Comparison of ENCODE assay signal across 13 cellular contexts in the genomic region with DNA sequence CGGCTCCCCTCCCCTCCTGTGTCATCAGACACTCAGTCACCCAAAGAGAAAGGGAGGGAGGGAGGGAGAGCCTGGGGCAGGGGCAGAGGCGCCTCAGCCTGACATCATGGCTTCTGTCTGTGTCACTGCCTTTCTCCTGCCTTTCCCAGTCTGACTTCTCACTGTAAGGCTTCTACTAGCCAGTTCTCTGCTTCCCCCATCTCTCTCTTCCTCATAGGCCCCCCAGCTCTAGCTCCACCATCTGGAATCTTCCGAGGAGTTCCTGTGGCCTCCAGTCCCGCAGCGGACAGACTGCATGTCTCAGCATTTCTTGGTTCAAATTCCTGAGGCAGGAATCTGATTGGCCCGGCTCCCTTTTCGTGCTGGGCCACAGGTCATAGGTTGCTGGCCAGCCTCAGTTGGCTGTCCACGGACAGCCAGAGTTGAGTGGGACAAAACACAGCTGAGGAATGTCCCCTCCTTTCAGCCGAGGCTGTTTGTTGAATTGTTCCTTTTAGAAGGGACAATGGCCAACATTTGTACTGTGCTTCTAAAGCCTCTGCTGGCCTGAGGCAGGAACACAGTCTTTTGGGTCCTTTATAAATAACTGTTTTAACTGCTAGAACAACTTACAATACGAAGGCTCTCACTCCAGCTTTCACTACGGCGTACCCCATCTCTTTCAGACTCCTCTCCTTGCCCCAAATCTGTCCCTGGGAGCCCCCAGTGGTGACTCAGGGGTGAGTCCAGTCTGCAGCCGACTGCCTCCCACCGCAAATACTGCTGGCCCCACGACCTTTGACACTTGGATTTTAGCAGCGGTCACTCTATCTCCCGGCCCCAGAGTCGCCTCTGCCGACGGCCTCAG. TPM values are rescaled to one million over a fixed set of nuclear protein-coding genes. Genes with fewer than 3 reads are reported as not detected.
A peak's percentile ranks its signal among the peaks of the same experiment; 100 is the strongest.
DNase-seq lines count a peak whose midpoint lies in the region; ATAC-seq and TF ChIP-seq lines count a peak whose summit lies in the region.
"Had no signal": no experiment of that assay in that cellular context is flagged by ENCODE, and none has a peak within 500 bp of the region (broad histone marks: within the 10 kb centered on the region; RNA-seq: fewer than 3 reads in every experiment).

No MANE protein-coding gene starts in this region.

- peak overlapping the region; percentile 56 for H3K4me2 ChIP-seq in smooth muscle cell

- ATAC-seq in left lung (peak; percentile 53), HG03039 (IDR thresholded peaks at IDR 0.05; ENCODE audit: unreplicated experiment) (no peak), GM18502 (IDR thresholded peaks at IDR 0.05; ENCODE audit: poor library complexity, unreplicated experiment) (no peak)
- no peak for ATAC-seq in activated T-cell treated with anti-CD3 and anti-CD28 coated beads, Interleukin-2, amount 50 U/mL, for 4 hours
- ATAC-seq in stimulated activated naive B cell treated with anti-CD40 and anti-IgM and Interleukin-4, amounts not matched to agents 10 μg/mL and 1 μg/mL and 100 μg/mL, for 72 hours (replicated peaks): no peak
- ATAC-seq: activated CD8-positive, alpha-beta T cell treated with anti-CD3 and anti-CD28 coated beads for 36 hours had no signal

- no peaks in the 10 kb centered on the region for H3K27me3 ChIP-seq in HUES6 (ENCODE audit: control insufficient read depth, insufficient read depth, low read length)
- no peaks in the 10 kb centered on the region for H3K27me3 ChIP-seq in ectodermal cell (ENCODE audit: control insufficient read depth, insufficient read depth, low read length, poor library complexity, severe bottlenecking)
- no peaks in the 10 kb centered on the region for H3K27me3 ChIP-seq in left lung
- H3K27me3 ChIP-seq in smooth muscle cell (ENCODE audit: low read depth): no peaks in the 10 kb centered on the region

- intact Hi-C loops in left lung (cut with DNase I): no loop called here

- H3K9me3 Mint-ChIP-seq in activated T-cell treated with anti-CD3 and anti-CD28 coated beads, Interleukin-2, amount 50 U/mL, for 4 hours: no peaks in the 10 kb centered on the region
- no peaks in the 10 kb centered on the region for H3K9me3 Mint-ChIP-seq in stimulated activated naive B cell treated with anti-CD40 and anti-IgM and Interleukin-4, amounts not matched to agents 10 μg/mL and 1 μg/mL and 100 μg/mL, for 72 hours
- H3K9me3 Mint-ChIP-seq: activated CD8-positive, alpha-beta T cell treated with anti-CD3 and anti-CD28 coated beads for 36 hours; activated naive CD4-positive, alpha-beta T cell treated with anti-CD3 and anti-CD28 coated beads, Interleukin-2, amount 50 U/mL, for 24 hours had no signal

- H3K27me3 Mint-ChIP-seq in activated T-cell treated with anti-CD3 and anti-CD28 coated beads, Interleukin-2, amount 50 U/mL, for 4 hours (ENCODE audit: low read depth): no peaks in the 10 kb centered on the region
- H3K27me3 Mint-ChIP-seq in stimulated activated naive B cell treated with anti-CD40 and anti-IgM and Interleukin-4, amounts not matched to agents 10 μg/mL and 1 μg/mL and 100 μg/mL, for 72 hours: no peaks in the 10 kb centered on the region
- H3K27me3 Mint-ChIP-seq: activated CD8-positive, alpha-beta T cell treated with anti-CD3 and anti-CD28 coated beads for 36 hours; activated naive CD4-positive, alpha-beta T cell treated with anti-CD3 and anti-CD28 coated beads, Interleukin-2, amount 50 U/mL, for 24 hours; CD4-positive, CD25-positive, alpha-beta regulatory T cell had no signal

- no peaks in the 10 kb centered on the region for H3K36me3 Mint-ChIP-seq in activated T-cell treated with anti-CD3 and anti-CD28 coated beads, Interleukin-2, amount 50 U/mL, for 4 hours (ENCODE audit: insufficient read depth)
- H3K36me3 Mint-ChIP-seq in stimulated activated naive B cell treated with anti-CD40 and anti-IgM and Interleukin-4, amounts not matched to agents 10 μg/mL and 1 μg/mL and 100 μg/mL, for 72 hours: no peaks in the 10 kb centered on the region
- H3K36me3 Mint-ChIP-seq: activated naive CD4-positive, alpha-beta T cell treated with anti-CD3 and anti-CD28 coated beads, Interleukin-2, amount 50 U/mL, for 24 hours; CD4-positive, CD25-positive, alpha-beta regulatory T cell had no signal

- no peaks in the 10 kb centered on the region for H3K4me1 Mint-ChIP-seq in activated T-cell treated with anti-CD3 and anti-CD28 coated beads, Interleukin-2, amount 50 U/mL, for 4 hours (ENCODE audit: low read depth)
- no peaks in the 10 kb centered on the region for H3K4me1 Mint-ChIP-seq in stimulated activated naive B cell treated with anti-CD40 and anti-IgM and Interleukin-4, amounts not matched to agents 10 μg/mL and 1 μg/mL and 100 μg/mL, for 72 hours
- H3K4me1 Mint-ChIP-seq: activated naive CD4-positive, alpha-beta T cell treated with anti-CD3 and anti-CD28 coated beads, Interleukin-2, amount 50 U/mL, for 24 hours; CD4-positive, CD25-positive, alpha-beta regulatory T cell had no signal

- no peaks in the 10 kb centered on the region for H3K79me2 ChIP-seq in smooth muscle cell (ENCODE audit: low read depth)

- peak overlapping the region; percentile 24 for H3K9ac ChIP-seq in HUES6 (ENCODE audit: low read length)
- no peak overlapping the region for H3K9ac ChIP-seq in smooth muscle cell (ENCODE audit: low read depth)

- DNase-seq in left lung (no peak), smooth muscle cell (lab: John Stamatoyannopoulos, UW; ENCODE audit: unreplicated experiment) (no peak)
- DNase-seq in activated T-cell treated with anti-CD3 and anti-CD28 coated beads, Interleukin-2, amount 50 U/mL, for 4 hours: no peak
- no peak for DNase-seq in stimulated activated naive B cell treated with anti-CD40 and anti-IgM and Interleukin-4, amounts not matched to agents 10 μg/mL and 1 μg/mL and 100 μg/mL, for 72 hours
- DNase-seq: activated CD8-positive, alpha-beta T cell treated with anti-CD3 and anti-CD28 coated beads for 36 hours; CD4-positive, CD25-positive, alpha-beta regulatory T cell; NCI-H1417 treated with DMSO at 0.1 percent for 48 hours had no signal

- no peak overlapping the region for H3K4me3 ChIP-seq in HUES6 (ENCODE audit: low read depth, low read length)
- H3K4me3 ChIP-seq in ectodermal cell (ENCODE audit: insufficient read depth, low read depth, low read length): no peak overlapping the region
- H3K4me3 ChIP-seq in left lung: no peak overlapping the region
- no peak overlapping the region for H3K4me3 ChIP-seq in smooth muscle cell

- H2AFZ ChIP-seq in smooth muscle cell (ENCODE audit: low read depth): peak overlapping the region; percentile 96

- H3K27ac ChIP-seq in HUES6 (ENCODE audit: low read depth, low read length): no peak overlapping the region
- H3K27ac ChIP-seq in ectodermal cell (ENCODE audit: insufficient read depth, low read depth, low read length, poor library complexity, severe bottlenecking): peak overlapping the region; percentile 47
- peak overlapping the region; percentile 28 to 51 for H3K27ac ChIP-seq in left lung
- H3K27ac ChIP-seq in smooth muscle cell (ENCODE audit: low read depth): peak overlapping the region; percentile 74

- H4K20me1 ChIP-seq in smooth muscle cell (ENCODE audit: low read depth): no peaks in the 10 kb centered on the region

- H3K36me3 ChIP-seq in HUES6 (ENCODE audit: control insufficient read depth, insufficient read depth, low read length): no peaks in the 10 kb centered on the region
- no peaks in the 10 kb centered on the region for H3K36me3 ChIP-seq in ectodermal cell (ENCODE audit: control insufficient read depth, insufficient read depth, low read length)
- no peaks in the 10 kb centered on the region for H3K36me3 ChIP-seq in left lung
- no peaks in the 10 kb centered on the region for H3K36me3 ChIP-seq in smooth muscle cell (ENCODE audit: low read depth)

- H3K4me1 ChIP-seq in HUES6 (ENCODE audit: control insufficient read depth, insufficient read depth, low read length): peaks cover 17% of the 10 kb centered on the region
- peaks cover 15% of the 10 kb centered on the region for H3K4me1 ChIP-seq in ectodermal cell (ENCODE audit: control insufficient read depth, insufficient read depth, low read length)
- no peaks in the 10 kb centered on the region for H3K4me1 ChIP-seq in left lung
- peaks cover 16% of the 10 kb centered on the region for H3K4me1 ChIP-seq in smooth muscle cell (ENCODE audit: low read depth)

- H3F3A ChIP-seq in smooth muscle cell (ENCODE audit: low read depth): peaks cover 6% of the 10 kb centered on the region

- no peak overlapping the region for H3K4me3 Mint-ChIP-seq in activated T-cell treated with anti-CD3 and anti-CD28 coated beads, Interleukin-2, amount 50 U/mL, for 4 hours
- H3K4me3 Mint-ChIP-seq in stimulated activated naive B cell treated with anti-CD40 and anti-IgM and Interleukin-4, amounts not matched to agents 10 μg/mL and 1 μg/mL and 100 μg/mL, for 72 hours: no peak overlapping the region
- H3K4me3 Mint-ChIP-seq: activated CD8-positive, alpha-beta T cell treated with anti-CD3 and anti-CD28 coated beads for 36 hours; activated naive CD4-positive, alpha-beta T cell treated with anti-CD3 and anti-CD28 coated beads, Interleukin-2, amount 50 U/mL, for 24 hours; CD4-positive, CD25-positive, alpha-beta regulatory T cell had no signal

- H3K9me3 ChIP-seq in HUES6 (ENCODE audit: control insufficient read depth, insufficient read depth, low read depth, low read length) (no peaks in the 10 kb centered on the region), ectodermal cell (ENCODE audit: control insufficient read depth, low read length) (no peaks in the 10 kb centered on the region), left lung (no peaks in the 10 kb centered on the region), smooth muscle cell (replicated peaks; ENCODE audit: low read depth) (no peaks in the 10 kb centered on the region)

- 53 to 60% methylated on average over 20 of the region's 20 CpGs for WGBS in ectodermal cell, 2 experiments
- 60% methylated on average over 18 of the region's 20 CpGs for WGBS in smooth muscle cell (ENCODE audit: low lambda C conversion rate)

- TF ChIP-seq CTCF in left lung (IDR thresholded peaks at IDR 0.05) (no peak), smooth muscle cell (IDR thresholded peaks at IDR 0.05; ENCODE audit: borderline replicate concordance, insufficient read depth, poor library complexity, severe bottlenecking) (no peak)

- no peak overlapping the region for H3K27ac Mint-ChIP-seq in stimulated activated naive B cell treated with anti-CD40 and anti-IgM and Interleukin-4, amounts not matched to agents 10 μg/mL and 1 μg/mL and 100 μg/mL, for 72 hours
- H3K27ac Mint-ChIP-seq: activated CD8-positive, alpha-beta T cell treated with anti-CD3 and anti-CD28 coated beads for 36 hours; activated naive CD4-positive, alpha-beta T cell treated with anti-CD3 and anti-CD28 coated beads, Interleukin-2, amount 50 U/mL, for 24 hours; CD4-positive, CD25-positive, alpha-beta regulatory T cell had no signal

RNA-seq across cellular contexts. Expression of a gene that starts 18.8 kb away (rescaled TPM):
- polyA plus RNA-seq in ectodermal cell (2013, experiment 1 of 4): 1.7 TPM
- 1.6 TPM for polyA plus RNA-seq in ectodermal cell (2013, experiment 2 of 4)
- 1.4 TPM for polyA plus RNA-seq in ectodermal cell (2013, experiment 3 of 4)
- 2.0 TPM for polyA plus RNA-seq in ectodermal cell (2013, experiment 4 of 4)
- total RNA-seq in left lung (1 to 10 TPM; 2.0 to 2.6 TPM), smooth muscle cell (69.2 and 74.3 TPM in 2 replicates)
- 72.4 and 77.8 TPM in 2 replicates for polyA plus RNA-seq in smooth muscle cell
- not detected for total RNA-seq in activated T-cell treated with anti-CD3 and anti-CD28 coated beads, Interleukin-2, amount 50 U/mL, for 4 hours
- total RNA-seq: activated CD8-positive, alpha-beta T cell treated with anti-CD3 and anti-CD28 coated beads for 36 hours; CD4-positive, CD25-positive, alpha-beta regulatory T cell; dermis microvascular lymphatic vessel endothelial cell had no signal
- polyA plus RNA-seq: CD4-positive, CD25-positive, alpha-beta regulatory T cell had no signal

Comparison
In these comparisons a context has a peak if more than half of its experiments do, and no peak if none do; other contexts are left out.
1. RNA of a gene that starts 18.8 kb away (total RNA-seq): 69.2 to 74.3 TPM in smooth muscle cell; 2.0 to 2.6 TPM in left lung and not detected in activated T-cell treated with anti-CD3 and anti-CD28 coated beads, Interleukin-2, amount 50 U/mL, for 4 hours; every median in the first group is over 10 times any median in the second.